ENCODE assay signal across 10 cellular contexts in genomic region chr13:33349314-33349995, GRCh38.
DNase-seq lines count a peak whose midpoint lies in the region; ATAC-seq, FAIRE-seq and TF ChIP-seq lines count a peak whose summit lies in the region.
"Had no signal": no experiment of that assay in that cellular context is flagged by ENCODE, and none has a peak within 500 bp of the region (broad histone marks: within the 10 kb centered on the region; RNA-seq: fewer than 3 reads in every experiment).

No MANE protein-coding gene starts in this region.

- peaks cover 26% of the 10 kb centered on the region for H3K4me1 ChIP-seq in skeletal muscle satellite cell (ENCODE audit: control insufficient read depth, insufficient read depth, low read length)

- H3K4me1 Mint-ChIP-seq in brain, result peaks cover 78% of the 10 kb centered on the region

- ATAC-seq in HG03039 (IDR thresholded peaks at IDR 0.05; ENCODE audit: unreplicated experiment), result no peak
- ATAC-seq in GM19035 (IDR thresholded peaks at IDR 0.05; ENCODE audit: unreplicated experiment), result no peak

- TF ChIP-seq CTCF in brain (conservative IDR thresholded peaks at IDR 0.05), result no peak

- no peaks in the 10 kb centered on the region for H3K9me3 ChIP-seq in skeletal muscle satellite cell (replicated peaks; ENCODE audit: low read length)
- H3K9me3 ChIP-seq: neutrophil had no signal

- no peak for FAIRE-seq in GM12891 (lab: Jason Lieb, UNC)

- H3K4me2 ChIP-seq in skeletal muscle satellite cell (ENCODE audit: low read length), result peak overlapping the region; percentile 86

- H3K4me3 ChIP-seq in H7 (ENCODE audit: insufficient read depth, low read depth, low read length), result peak overlapping the region; percentile 70
- peak overlapping the region; percentile 79 for H3K4me3 ChIP-seq in skeletal muscle satellite cell (ENCODE audit: low read length)

- TF ChIP-seq POLR2A in GM12891 (IDR thresholded peaks at IDR 0.05; ENCODE audit: low read depth, low read length), result no peak

- peak overlapping the region; percentile 94 for H3K9ac ChIP-seq in skeletal muscle satellite cell (ENCODE audit: low read depth, low read length)

- peaks cover 24% of the 10 kb centered on the region for H3K27me3 ChIP-seq in H7 (ENCODE audit: control insufficient read depth, insufficient read depth, low read length)
- H3K27me3 ChIP-seq in skeletal muscle satellite cell (ENCODE audit: control insufficient read depth, insufficient read depth, low read length), result no peaks in the 10 kb centered on the region

- H3K36me3 ChIP-seq in H7 (replicated peaks; ENCODE audit: control insufficient read depth, insufficient read depth, low read length) (no peaks in the 10 kb centered on the region), skeletal muscle satellite cell (ENCODE audit: insufficient read depth, low read length) (no peaks in the 10 kb centered on the region)
- H3K36me3 ChIP-seq: neutrophil had no signal

- DNase-seq in H7, result peak; percentile 51
- DNase-seq in iPS-NIHi11 (ENCODE audit: low spot score), result peak; percentile 45
- no peak for DNase-seq in GM12891 (ENCODE audit: insufficient read length, low spot score)
- DNase-seq in activated CD4-positive, alpha-beta T cell treated with anti-CD3 and anti-CD28 coated beads, Interleukin-2, amount 50 U/mL, for 1 hour, result no peak
- DNase-seq: activated CD4-positive, alpha-beta T cell treated with anti-CD3 and anti-CD28 coated beads for 48 hours had no signal

- peaks cover 18% of the 10 kb centered on the region for H3K27me3 Mint-ChIP-seq in brain

- H3K4me3 Mint-ChIP-seq in brain, result peak overlapping the region; percentile 71 to 90 (median 79)

- peaks cover 0 to 3% (median 0%) of the 10 kb centered on the region in 5 experiments for H3K9me3 Mint-ChIP-seq in brain

- peaks cover 9% of the 10 kb centered on the region for H3K36me3 Mint-ChIP-seq in brain

- peak overlapping the region in 3 of 5 experiments; percentile 53 to 93 (median 91) for H3K27ac Mint-ChIP-seq in brain

TF ChIP-seq in GM12891, 5 proteins besides CTCF, POLR2A, EP300 and RAD21:
- no peak for TF ChIP-seq PAX5 (IDR thresholded peaks at IDR 0.05; ENCODE audit: insufficient read depth, low read length, severe bottlenecking)
- no peak for TF ChIP-seq POU2F2 (IDR thresholded peaks at IDR 0.05; ENCODE audit: low read depth, low read length)
- no peak for TF ChIP-seq POLR2AphosphoS5 (IDR thresholded peaks at IDR 0.05; ENCODE audit: low read depth, low read length)
- no peak for TF ChIP-seq TAF1 (IDR thresholded peaks at IDR 0.05; ENCODE audit: low read depth, low read length)
- no peak for TF ChIP-seq SPI1 (IDR thresholded peaks at IDR 0.05; ENCODE audit: low read depth, low read length)

Comparison
In these comparisons a context has a peak if more than half of its experiments do, and no peak if none do; other contexts are left out.
1. DNase-seq: peak in H7 (single experiment) and iPS-NIHi11 (single experiment); none in GM12891 (single experiment) and activated CD4-positive, alpha-beta T cell treated with anti-CD3 and anti-CD28 coated beads, Interleukin-2, amount 50 U/mL, for 1 hour (single experiment).